Comparison of ENCODE assay signal across 27 cellular contexts in the genomic region with DNA sequence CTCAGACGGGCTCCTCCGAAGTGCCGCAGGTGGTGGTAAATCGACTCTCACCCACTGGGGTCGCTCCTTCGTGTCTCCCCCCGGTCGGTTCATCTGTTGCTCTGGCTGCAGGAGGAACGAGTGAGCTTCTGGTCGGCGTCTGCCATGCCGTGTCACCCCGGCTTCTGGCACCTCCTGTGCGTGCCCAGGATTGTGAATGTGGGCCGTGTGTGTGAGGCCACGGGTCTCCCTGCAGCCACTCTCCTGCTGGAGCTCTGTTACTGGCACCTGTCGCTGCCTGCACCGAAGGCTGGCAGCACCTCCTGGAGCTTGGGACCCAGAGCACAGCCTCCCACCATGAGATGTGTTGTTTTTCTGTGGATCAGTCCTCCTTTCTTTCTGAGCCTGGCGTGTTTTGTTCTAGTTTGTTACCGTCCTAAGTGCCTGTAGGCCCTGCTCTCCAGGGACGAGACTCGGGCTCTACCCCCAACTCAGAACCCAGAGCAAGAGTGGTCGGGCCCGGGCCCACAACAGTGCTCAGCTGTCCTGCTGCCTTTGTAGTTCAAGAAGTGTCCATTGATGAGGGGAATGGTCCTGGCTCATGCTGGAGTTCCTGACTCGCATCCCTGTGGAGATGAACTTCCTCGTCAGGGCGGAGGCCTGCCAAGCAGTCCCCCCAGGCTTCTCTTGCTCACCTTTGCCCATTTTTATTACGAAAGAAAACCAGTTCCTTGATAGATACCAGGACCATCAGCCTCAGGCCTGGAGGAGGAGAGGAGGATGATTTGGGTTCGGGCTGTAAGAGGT.
DNase-seq lines count a peak whose midpoint lies in the region; ATAC-seq and TF ChIP-seq lines count a peak whose summit lies in the region.
"Had no signal": no experiment of that assay in that cellular context is flagged by ENCODE, and none has a peak within 500 bp of the region (broad histone marks: within the 10 kb centered on the region; RNA-seq: fewer than 3 reads in every experiment).

No MANE protein-coding gene starts in this region.

- peak overlapping the region; percentile 56 for H3K27ac Mint-ChIP-seq in activated CD4-positive, alpha-beta T cell treated with anti-CD3 and anti-CD28 coated beads, Interleukin-2, amount 10 ng/mL, durations not matched to agents 24 days and 14 days
- H3K27ac Mint-ChIP-seq: activated naive CD8-positive, alpha-beta T cell treated with anti-CD3 and anti-CD28 coated beads, Interleukin-2, amount 50 U/mL, for 24 hours had no signal

- no peak overlapping the region for H3K4me3 ChIP-seq in right cardiac atrium (ENCODE audit: low read length)
- H3K4me3 ChIP-seq in heart right ventricle, result no peak overlapping the region
- no peak overlapping the region for H3K4me3 ChIP-seq in lower lobe of right lung
- no peak overlapping the region for H3K4me3 ChIP-seq in gastrocnemius medialis
- H3K4me3 ChIP-seq: esophagus squamous epithelium, GM23248, hepatocyte, ovary had no signal

- no peak for TF ChIP-seq POLR2A in GM18505 (IDR thresholded peaks at IDR 0.05; ENCODE audit: borderline replicate concordance, extremely low read depth, insufficient read depth, insufficient read length)
- no peak for TF ChIP-seq POLR2A in gastrocnemius medialis (IDR thresholded peaks at IDR 0.05)

- peaks cover 64% of the 10 kb centered on the region for H3K36me3 Mint-ChIP-seq in activated CD4-positive, alpha-beta T cell treated with anti-CD3 and anti-CD28 coated beads, Interleukin-2, amount 10 ng/mL, durations not matched to agents 24 days and 14 days (ENCODE audit: low read depth)

- WGBS in right cardiac atrium, result 88% methylated on average over 29 of the region's 29 CpGs
- 91 to 93% methylated on average over 29 of the region's 29 CpGs for WGBS in heart right ventricle, 2 donors

- H3K9me3 Mint-ChIP-seq in activated CD4-positive, alpha-beta T cell treated with anti-CD3 and anti-CD28 coated beads, Interleukin-2, amount 10 ng/mL, durations not matched to agents 24 days and 14 days, result no peaks in the 10 kb centered on the region
- H3K9me3 Mint-ChIP-seq: activated naive CD8-positive, alpha-beta T cell treated with anti-CD3 and anti-CD28 coated beads, Interleukin-2, amount 50 U/mL, for 24 hours; HFFc6; naive B cell had no signal

- H3K27me3 ChIP-seq in right cardiac atrium (ENCODE audit: control insufficient read depth, insufficient read depth) (no peaks in the 10 kb centered on the region), heart right ventricle (no peaks in the 10 kb centered on the region), lower lobe of right lung (ENCODE audit: low read depth) (no peaks in the 10 kb centered on the region), gastrocnemius medialis (no peaks in the 10 kb centered on the region)
- H3K27me3 ChIP-seq: esophagus squamous epithelium, hepatocyte, ovary had no signal

- H3K4me3 Mint-ChIP-seq in activated CD4-positive, alpha-beta T cell treated with anti-CD3 and anti-CD28 coated beads, Interleukin-2, amount 10 ng/mL, durations not matched to agents 24 days and 14 days, result no peak overlapping the region
- H3K4me3 Mint-ChIP-seq: activated naive CD8-positive, alpha-beta T cell treated with anti-CD3 and anti-CD28 coated beads, Interleukin-2, amount 50 U/mL, for 24 hours; HFFc6; naive B cell had no signal

- intact Hi-C loops in activated CD4-positive, alpha-beta T cell treated with anti-CD3 and anti-CD28 coated beads, Interleukin-2, amount 10 ng/mL, durations not matched to agents 24 days and 14 days (cut with micrococcal nuclease), result no loop called here
- intact Hi-C loops in right cardiac atrium (cut with DNase I), result no loop called here
- intact Hi-C loops in heart right ventricle (cut with DNase I), result loop anchor here in 3 of 10 donors (10.0 kb wide), 1 partner anchor 159 kb away; no protein-coding TSS in a partner anchor
- intact Hi-C loops in lower lobe of right lung (cut with DNase I), result no loop called here
- intact Hi-C loops in gastrocnemius medialis (cut with DNase I; ENCODE audit: low total_unique reads), result loop anchor here (10.0 kb wide), 1 partner anchor 149 kb away; no protein-coding TSS in a partner anchor

- no peaks in the 10 kb centered on the region for H3K27me3 Mint-ChIP-seq in activated CD4-positive, alpha-beta T cell treated with anti-CD3 and anti-CD28 coated beads, Interleukin-2, amount 10 ng/mL, durations not matched to agents 24 days and 14 days
- H3K27me3 Mint-ChIP-seq: activated naive CD8-positive, alpha-beta T cell treated with anti-CD3 and anti-CD28 coated beads, Interleukin-2, amount 50 U/mL, for 24 hours; naive B cell had no signal

- H3K36me3 ChIP-seq in heart right ventricle, result peaks cover 4 to 100% (median 49%) of the 10 kb centered on the region in 9 donors
- peaks cover 96% of the 10 kb centered on the region for H3K36me3 ChIP-seq in lower lobe of right lung
- peaks cover 0 to 47% of the 10 kb centered on the region in 2 donors for H3K36me3 ChIP-seq in gastrocnemius medialis
- H3K36me3 ChIP-seq: ovary had no signal

- in situ Hi-C loops in gastrocnemius medialis (cut with MboI; ENCODE audit: low sequenced_read_pairs in 4 of 4), result loop anchor here in 1 of 4 donors (10.0 kb wide), 1 partner anchor 159 kb away; no protein-coding TSS in a partner anchor

- H3K27ac ChIP-seq in right cardiac atrium (ENCODE audit: low read length), result no peak overlapping the region
- H3K27ac ChIP-seq in heart right ventricle, result no peak overlapping the region
- H3K27ac ChIP-seq in lower lobe of right lung, result peak overlapping the region; percentile 36
- no peak overlapping the region for H3K27ac ChIP-seq in gastrocnemius medialis
- H3K27ac ChIP-seq: 22Rv1, esophagus squamous epithelium, GM23248, hepatocyte had no signal

- TF ChIP-seq CTCF in heart right ventricle (IDR thresholded peaks at IDR 0.05), result no peak
- no peak for TF ChIP-seq CTCF in lower lobe of right lung (IDR thresholded peaks at IDR 0.05)
- no peak for TF ChIP-seq CTCF in gastrocnemius medialis (IDR thresholded peaks at IDR 0.05 in 4 of 5, conservative IDR thresholded peaks at IDR 0.05 in 1 of 5)

- H3K4me1 Mint-ChIP-seq in activated CD4-positive, alpha-beta T cell treated with anti-CD3 and anti-CD28 coated beads, Interleukin-2, amount 10 ng/mL, durations not matched to agents 24 days and 14 days, result peaks cover 40% of the 10 kb centered on the region

- H3K4me1 ChIP-seq in right cardiac atrium (ENCODE audit: control insufficient read depth, insufficient read depth, low read length), result peaks cover under 1% of the 10 kb centered on the region
- H3K4me1 ChIP-seq in heart right ventricle, result peaks cover 0 to 48% (median 25%) of the 10 kb centered on the region in 9 donors
- H3K4me1 ChIP-seq in lower lobe of right lung, result peaks cover 68% of the 10 kb centered on the region
- H3K4me1 ChIP-seq in gastrocnemius medialis, result peaks cover 5 to 23% of the 10 kb centered on the region in 2 donors

- ATAC-seq in right cardiac atrium (no peak), heart right ventricle (no peak), lower lobe of right lung (no peak), GM18505 (IDR thresholded peaks at IDR 0.05; ENCODE audit: unreplicated experiment) (no peak), gastrocnemius medialis (no peak)
- ATAC-seq: activated naive CD8-positive, alpha-beta T cell treated with anti-CD3 and anti-CD28 coated beads, Interleukin-2, amount 50 U/mL, for 24 hours; SK-N-SH treated with all-trans-retinoic acid at 6 μM for 48 hours had no signal

- DNase-seq in activated CD4-positive, alpha-beta T cell treated with anti-CD3 and anti-CD28 coated beads, Interleukin-2, amount 10 ng/mL, durations not matched to agents 24 days and 14 days, result no peak
- no peak for DNase-seq in activated CD4-positive, alpha-beta T cell treated with anti-CD3 and anti-CD28 coated beads for 48 hours
- DNase-seq in right cardiac atrium (peak in 2 of 3 donors; percentile 26 to 55), heart right ventricle (no peak), lower lobe of right lung (no peak), gastrocnemius medialis (no peak), 8988T (no peak)
- DNase-seq: activated CD4-positive, CD25-positive, alpha-beta regulatory T cell treated with anti-CD3 and anti-CD28 coated beads, Interleukin-2, amount 50 U/mL, for 72 hours; activated naive CD8-positive, alpha-beta T cell treated with anti-CD3 and anti-CD28 coated beads, Interleukin-2, amount 50 U/mL, for 24 hours; central memory CD4-positive, alpha-beta T cell; dermis blood vessel endothelial cell; esophagus squamous epithelium; GM23248; HFFc6; naive B cell; NCI-H1048; NCI-H1694 treated with DMSO at 0.1 percent for 48 hours; NCI-H510A; OCI-M1; retina; stimulated activated CD4-positive, alpha-beta T cell treated with anti-CD3 and anti-CD28 coated beads, Interleukin-2, amount 100 ng/mL, for 48 hours; T-helper 2 cell had no signal

- H3K9me3 ChIP-seq in right cardiac atrium (ENCODE audit: control insufficient read depth, low read length), result no peaks in the 10 kb centered on the region
- no peaks in the 10 kb centered on the region for H3K9me3 ChIP-seq in heart right ventricle
- H3K9me3 ChIP-seq in lower lobe of right lung, result no peaks in the 10 kb centered on the region
- H3K9me3 ChIP-seq in gastrocnemius medialis, result no peaks in the 10 kb centered on the region
- H3K9me3 ChIP-seq: esophagus squamous epithelium, ovary had no signal

Comparison
In these comparisons a context has a peak if more than half of its experiments do, and no peak if none do; other contexts are left out.
1. DNase-seq: peak in right cardiac atrium (2 of 3); none in activated CD4-positive, alpha-beta T cell treated with anti-CD3 and anti-CD28 coated beads, Interleukin-2, amount 10 ng/mL, durations not matched to agents 24 days and 14 days (single experiment), activated CD4-positive, alpha-beta T cell treated with anti-CD3 and anti-CD28 coated beads for 48 hours (single experiment), heart right ventricle (0 of 2), lower lobe of right lung (single experiment), gastrocnemius medialis (0 of 2) and 8988T (single experiment).